In genomic region chr7:157604661-157605381, GRCh38 we compare ENCODE assay signal across 25 cellular contexts.
"Had no signal": no experiment of that assay in that cellular context is flagged by ENCODE, and none has a peak within 500 bp of the region (broad histone marks: within the 10 kb centered on the region; RNA-seq: fewer than 3 reads in every experiment).

No MANE protein-coding gene starts in this region.

- H3K9ac ChIP-seq: SK-N-SH had no signal

- H3K27me3 Mint-ChIP-seq: activated CD4-positive, alpha-beta T cell treated with anti-CD3 and anti-CD28 coated beads for 36 hours; activated CD8-positive, alpha-beta T cell treated with anti-CD3 and anti-CD28 coated beads for 36 hours had no signal

- DNase-seq: activated CD4-positive, alpha-beta T cell treated with anti-CD3 and anti-CD28 coated beads for 36 hours; activated CD8-positive, alpha-beta memory T cell treated with anti-CD3 and anti-CD28 coated beads, Interleukin-2, amount 50 U/mL, for 4 hours; activated CD8-positive, alpha-beta T cell treated with anti-CD3 and anti-CD28 coated beads for 36 hours; activated naive CD8-positive, alpha-beta T cell treated with anti-CD3 and anti-CD28 coated beads, Interleukin-2, amount 50 U/mL, for 24 hours; amniotic stem cell; body of pancreas; central memory CD4-positive, alpha-beta T cell; MG63; MV-4-11; NCI-H1105 treated with DMSO at 0.1 percent for 48 hours; NCI-H1436 treated with DMSO at 0.1 percent for 48 hours; NCI-H187; NCI-H2081; NCI-H510A treated with DMSO at 0.1 percent for 48 hours; NCI-H69; NK-92 treated with Interleukin-12 subunit alpha and Interleukin-12 subunit beta, amount 100 ng/mL, for 24 hours; OCI-M1; RPMI8226; SJCRH30; SK-N-SH; T-helper 1 cell had no signal

- H3K4me1 ChIP-seq: ascending aorta, body of pancreas, SJCRH30 had no signal

- H3K27ac ChIP-seq: ascending aorta, body of pancreas, SJCRH30, VCaP had no signal

- H3K4me1 Mint-ChIP-seq: activated naive CD8-positive, alpha-beta T cell treated with anti-CD3 and anti-CD28 coated beads, Interleukin-2, amount 50 U/mL, for 24 hours had no signal

- H3K27ac Mint-ChIP-seq: activated CD4-positive, alpha-beta T cell treated with anti-CD3 and anti-CD28 coated beads for 36 hours; activated CD8-positive, alpha-beta T cell treated with anti-CD3 and anti-CD28 coated beads for 36 hours; activated naive CD4-positive, alpha-beta T cell treated with anti-CD3 and anti-CD28 coated beads, Interleukin-2, amount 50 U/mL, for 72 hours; activated naive CD8-positive, alpha-beta T cell treated with anti-CD3 and anti-CD28 coated beads, Interleukin-2, amount 50 U/mL, for 24 hours had no signal

- H3K27me3 ChIP-seq: ascending aorta, body of pancreas, MG63, SJCRH30 had no signal

- H3K9me3 Mint-ChIP-seq: activated CD8-positive, alpha-beta T cell treated with anti-CD3 and anti-CD28 coated beads for 36 hours; activated naive CD4-positive, alpha-beta T cell treated with anti-CD3 and anti-CD28 coated beads, Interleukin-2, amount 50 U/mL, for 72 hours; activated naive CD8-positive, alpha-beta T cell treated with anti-CD3 and anti-CD28 coated beads, Interleukin-2, amount 50 U/mL, for 24 hours had no signal

- H3K4me3 ChIP-seq: ascending aorta, body of pancreas, MG63, SJCRH30 had no signal

- H3K9me3 ChIP-seq: ascending aorta, body of pancreas, MG63, SJCRH30, SK-N-SH had no signal

- H3K4me3 Mint-ChIP-seq: activated CD4-positive, alpha-beta T cell treated with anti-CD3 and anti-CD28 coated beads for 36 hours; activated CD8-positive, alpha-beta T cell treated with anti-CD3 and anti-CD28 coated beads for 36 hours; activated naive CD8-positive, alpha-beta T cell treated with anti-CD3 and anti-CD28 coated beads, Interleukin-2, amount 50 U/mL, for 24 hours had no signal

- H3K36me3 Mint-ChIP-seq: activated naive CD4-positive, alpha-beta T cell treated with anti-CD3 and anti-CD28 coated beads, Interleukin-2, amount 50 U/mL, for 72 hours had no signal

- H3K4me2 ChIP-seq: SK-N-SH had no signal

- H3K36me3 ChIP-seq: ascending aorta, MG63, SJCRH30 had no signal

- ATAC-seq: activated CD4-positive, alpha-beta T cell treated with anti-CD3 and anti-CD28 coated beads for 36 hours; activated CD8-positive, alpha-beta T cell treated with anti-CD3 and anti-CD28 coated beads for 36 hours; activated naive CD4-positive, alpha-beta T cell treated with anti-CD3 and anti-CD28 coated beads, Interleukin-2, amount 50 U/mL, for 72 hours; activated naive CD8-positive, alpha-beta T cell treated with anti-CD3 and anti-CD28 coated beads, Interleukin-2, amount 50 U/mL, for 24 hours; body of pancreas; Right ventricle myocardium inferior had no signal
